8 cellular contexts compared by ENCODE assay signal in the genomic region with DNA sequence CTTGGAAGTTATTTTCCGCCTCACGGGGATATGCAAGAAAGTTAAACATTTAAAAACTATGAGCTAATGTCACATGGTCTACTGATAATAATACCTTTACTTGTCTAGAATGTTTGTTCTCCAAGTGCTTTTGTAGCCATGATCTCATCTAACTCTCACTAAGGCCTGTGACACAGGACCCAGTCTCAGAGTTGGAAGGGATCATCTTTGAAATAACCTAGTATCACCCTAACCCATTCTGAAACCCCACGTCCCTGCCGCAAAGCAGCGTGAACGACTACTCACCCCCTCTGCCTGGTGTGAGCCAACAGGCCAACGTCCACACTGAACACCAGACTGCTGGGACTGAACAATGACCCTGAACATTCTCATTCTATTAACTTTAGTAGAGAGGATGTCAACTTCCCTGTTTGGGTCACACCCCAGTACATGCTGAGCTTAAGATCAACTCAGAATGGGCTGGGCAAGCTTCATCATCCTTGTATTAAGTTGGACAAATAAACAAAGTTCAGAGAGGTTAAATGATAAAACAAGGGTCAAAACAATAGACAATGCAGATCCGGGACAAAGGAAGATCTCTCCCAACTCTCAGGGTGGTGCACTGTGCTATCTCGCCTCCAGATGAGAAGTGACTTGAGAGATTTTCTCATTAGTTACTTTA. TPM values are rescaled to one million over a fixed set of nuclear protein-coding genes. Genes with fewer than 3 reads are reported as not detected.
A peak's percentile ranks its signal among the peaks of the same experiment; 100 is the strongest.
DNase-seq lines count a peak whose midpoint lies in the region; TF ChIP-seq lines count a peak whose summit lies in the region.

No MANE protein-coding gene starts in this region.

- no peak overlapping the region for H3K23ac ChIP-seq in trophoblast cell (ENCODE audit: low read length)

- H4K91ac ChIP-seq in trophoblast cell (ENCODE audit: low read depth, low read length): peak overlapping the region; percentile 86

- peak overlapping the region; percentile 94 for H3K18ac ChIP-seq in trophoblast cell (ENCODE audit: low read length)

- peak; percentile 36 to 73 for DNase-seq in Caco-2
- DNase-seq in RWPE1 (ENCODE audit: low spot score): peak; percentile 17
- DNase-seq in fibroblast of lung (ENCODE audit: low read depth in 2 of 2): peak; percentile 19 to 51
- peak in 1 of 2 donors; percentile 84 for DNase-seq in trophoblast cell
- DNase-seq in stimulated activated naive CD4-positive, alpha-beta T cell (lab: John Stamatoyannopoulos, UW): no peak
- no peak for DNase-seq in NCI-H128 (lab: John Stamatoyannopoulos, UW; ENCODE audit: unreplicated experiment)
- DNase-seq in amniotic stem cell (lab: John Stamatoyannopoulos, UW): no peak
- no peak for DNase-seq in GF-D8 (lab: John Stamatoyannopoulos, UW)

- H3K4me3 ChIP-seq in Caco-2 (ENCODE audit: low read depth, low read length) (peak overlapping the region; percentile 15), fibroblast of lung (replicated peaks in 1 of 4; ENCODE audit: control extremely low read depth in 1 of 4, insufficient read depth in 1 of 4, low read depth in 3 of 4, low read length in 4 of 4) (no peak overlapping the region), trophoblast cell (ENCODE audit: low read depth, low read length) (no peak overlapping the region)

- CTCF ChIA-PET in Caco-2 (lab: Charles Lee) (interaction anchor here (0.7 to 1.9 kb wide), 6 partner anchors 12 to 107 kb away, joined by 4 to 9 read pairs (median 5); no protein-coding TSS in a partner anchor), RWPE1 (lab: Yijun Ruan, JAX) (interaction anchor here (0.6 to 1.5 kb wide), 7 partner anchors 17 to 186 kb away, joined by 3 to 7 read pairs (median 3); no protein-coding TSS in a partner anchor)

- peak overlapping the region; percentile 99 for H2AK5ac ChIP-seq in trophoblast cell (ENCODE audit: low read length)

- peak overlapping the region; percentile 43 for H3K4ac ChIP-seq in trophoblast cell (ENCODE audit: low read depth, low read length)

- H3K4me1 Mint-ChIP-seq in Caco-2 (ENCODE audit: low read depth, unreplicated experiment): peaks cover 51% of the 10 kb centered on the region

- H3K27ac Mint-ChIP-seq in Caco-2 (ENCODE audit: unreplicated experiment): peak overlapping the region; percentile 88

- H3K4me3 Mint-ChIP-seq in Caco-2 (ENCODE audit: unreplicated experiment): peak overlapping the region; percentile 8

- H3K4me1 ChIP-seq in Caco-2 (peaks cover 72% of the 10 kb centered on the region), fibroblast of lung (ENCODE audit: control insufficient read depth, extremely low read depth, insufficient read depth, low read length) (peaks cover 21% of the 10 kb centered on the region), trophoblast cell (ENCODE audit: control insufficient read depth in 1 of 2, insufficient read depth in 2 of 2, low read length in 2 of 2) (peaks cover 24 to 33% of the 10 kb centered on the region in 2 experiments)

- H4K20me1 ChIP-seq in fibroblast of lung (ENCODE audit: control insufficient read depth, extremely low read depth, insufficient read depth, low read length): no peaks in the 10 kb centered on the region

- peak overlapping the region; percentile 67 for H2BK12ac ChIP-seq in trophoblast cell (ENCODE audit: low read length)

- H3K9ac ChIP-seq in fibroblast of lung (ENCODE audit: insufficient read depth, low read length): no peak overlapping the region
- no peak overlapping the region for H3K9ac ChIP-seq in trophoblast cell (ENCODE audit: low read length)

- H3K27ac ChIP-seq in RWPE1 (peak overlapping the region; percentile 98), fibroblast of lung (ENCODE audit: insufficient read depth, low read length) (peak overlapping the region; percentile 96), trophoblast cell (ENCODE audit: low read depth, low read length) (peak overlapping the region; percentile 89)

- intact Hi-C loops in Caco-2 (cut with micrococcal nuclease; ENCODE audit: unreplicated experiment): no loop called here

- no TSS peak for BruUV-seq in Caco-2 (replicated peaks; lab: Mats Ljungman, UMichigan)

- H3K9me3 Mint-ChIP-seq in Caco-2 (ENCODE audit: unreplicated experiment): no peaks in the 10 kb centered on the region

- H3K36me3 ChIP-seq in Caco-2 (ENCODE audit: control insufficient read depth, insufficient read depth, low read length): no peaks in the 10 kb centered on the region
- H3K36me3 ChIP-seq in fibroblast of lung (ENCODE audit: control insufficient read depth, insufficient read depth, low read length): peaks cover 4% of the 10 kb centered on the region
- peaks cover 2 to 5% of the 10 kb centered on the region in 2 experiments for H3K36me3 ChIP-seq in trophoblast cell (ENCODE audit: control insufficient read depth in 1 of 2, insufficient read depth in 2 of 2, low read length in 2 of 2)

- peak overlapping the region; percentile 82 for H2BK5ac ChIP-seq in trophoblast cell (ENCODE audit: low read depth, low read length, poor library complexity)

- no CpG with 5 or more reads among the region's 9 CpGs for WGBS in trophoblast cell (ENCODE audit: extremely low coverage, insufficient coverage, insufficient read length)

- H3K36me3 Mint-ChIP-seq in Caco-2 (ENCODE audit: insufficient read depth, unreplicated experiment): peaks cover 30% of the 10 kb centered on the region

- H3K27me3 ChIP-seq in Caco-2 (replicated peaks; ENCODE audit: control insufficient read depth, insufficient read depth, low read length) (no peaks in the 10 kb centered on the region), fibroblast of lung (ENCODE audit: control insufficient read depth, insufficient read depth, low read length) (no peaks in the 10 kb centered on the region), trophoblast cell (ENCODE audit: insufficient read depth, low read length) (no peaks in the 10 kb centered on the region)

- H3K14ac ChIP-seq in trophoblast cell (ENCODE audit: low read length): peak overlapping the region; percentile 93

- H3K79me2 ChIP-seq in fibroblast of lung (ENCODE audit: control insufficient read depth, insufficient read depth, low read length) (no peaks in the 10 kb centered on the region), trophoblast cell (ENCODE audit: control insufficient read depth, insufficient read depth, low read length, poor library complexity) (peaks cover 7% of the 10 kb centered on the region)

- H3K9me3 ChIP-seq in Caco-2 (no peaks in the 10 kb centered on the region), fibroblast of lung (ENCODE audit: control insufficient read depth, insufficient read depth, low read depth, low read length) (no peaks in the 10 kb centered on the region), trophoblast cell (ENCODE audit: insufficient read depth, low read depth, low read length) (no peaks in the 10 kb centered on the region)

- TF ChIP-seq CTCF in Caco-2 (IDR thresholded peaks at IDR 0.05; ENCODE audit: insufficient read depth in 1 of 2, low read depth in 1 of 2, low read length in 1 of 2, severe bottlenecking in 1 of 2, unreplicated experiment in 1 of 2): no peak
- TF ChIP-seq CTCF in RWPE1 (conservative IDR thresholded peaks at IDR 0.05; ENCODE audit: low read depth): no peak
- no peak for TF ChIP-seq CTCF in fibroblast of lung (conservative IDR thresholded peaks at IDR 0.05 in 1 of 2, IDR thresholded peaks at IDR 0.05 in 1 of 2; ENCODE audit: low read depth in 1 of 2, low read length in 2 of 2)

- no peaks in the 10 kb centered on the region for H3K27me3 Mint-ChIP-seq in Caco-2 (ENCODE audit: insufficient read depth, unreplicated experiment)

- H4K12ac ChIP-seq in trophoblast cell (ENCODE audit: low read depth, low read length): no peak overlapping the region

- H3K4me2 ChIP-seq in fibroblast of lung (ENCODE audit: extremely low read depth, insufficient read depth, low read length) (no peak overlapping the region), trophoblast cell (ENCODE audit: low read length) (no peak overlapping the region)

- peak overlapping the region; percentile 1 for H4K8ac ChIP-seq in trophoblast cell (ENCODE audit: low read depth, low read length)

- POLR2A ChIA-PET in Caco-2 (lab: Charles Lee): interaction anchor here (1.3 kb wide), 2 partner anchors 56 to 127 kb away, joined by 5 read pairs; a partner anchor contains a TSS
- POLR2A ChIA-PET in RWPE1 (lab: Yijun Ruan, JAX; ENCODE audit: low non-redundant PET): interaction anchor here (0.5 kb wide), 1 partner anchor 126 kb away, joined by 5 read pairs; no protein-coding TSS in a partner anchor

- no peak overlapping the region for H2AFZ ChIP-seq in fibroblast of lung (ENCODE audit: low read length)
- H2AFZ ChIP-seq in trophoblast cell (ENCODE audit: insufficient read depth, low read length, poor library complexity): no peak overlapping the region

- H3K79me1 ChIP-seq in trophoblast cell (ENCODE audit: low read length): peaks cover 21% of the 10 kb centered on the region

- peak overlapping the region; percentile 91 for H2BK120ac ChIP-seq in trophoblast cell (ENCODE audit: insufficient read depth, low read length, poor library complexity)

RNA-seq across cellular contexts. Expression of a gene that starts 54.8 kb away (rescaled TPM):
- total RNA-seq in Caco-2 (2022) (94.0 and 95.5 TPM in 2 replicates), fibroblast of lung (26.5 and 36.8 TPM in 2 replicates)
- polyA plus RNA-seq in fibroblast of lung: 32.8 and 66.5 TPM in 2 replicates
- 68.9 and 146 TPM in 2 replicates for polyA plus RNA-seq in fibroblast of lung (2012)
- 37.6 and 115 TPM in 2 replicates for polyA minus RNA-seq in fibroblast of lung (ENCODE audit: low replicate concordance)
- polyA plus RNA-seq in trophoblast cell (2013): 200 and 201 TPM in 2 replicates

Comparison
In these comparisons a context has a peak if more than half of its experiments do, and no peak if none do; other contexts are left out.
1. DNase-seq: peak in Caco-2 (2 of 2), RWPE1 (single experiment) and fibroblast of lung (2 of 2); none in stimulated activated naive CD4-positive, alpha-beta T cell (0 of 6), NCI-H128 (single experiment), amniotic stem cell (single experiment) and GF-D8 (single experiment).
2. Peak in every context shown above with its lines, with median percentiles within 50 percentile points of each other: H3K27ac ChIP-seq.